25 cellular contexts compared by ENCODE assay signal in the genomic region with DNA sequence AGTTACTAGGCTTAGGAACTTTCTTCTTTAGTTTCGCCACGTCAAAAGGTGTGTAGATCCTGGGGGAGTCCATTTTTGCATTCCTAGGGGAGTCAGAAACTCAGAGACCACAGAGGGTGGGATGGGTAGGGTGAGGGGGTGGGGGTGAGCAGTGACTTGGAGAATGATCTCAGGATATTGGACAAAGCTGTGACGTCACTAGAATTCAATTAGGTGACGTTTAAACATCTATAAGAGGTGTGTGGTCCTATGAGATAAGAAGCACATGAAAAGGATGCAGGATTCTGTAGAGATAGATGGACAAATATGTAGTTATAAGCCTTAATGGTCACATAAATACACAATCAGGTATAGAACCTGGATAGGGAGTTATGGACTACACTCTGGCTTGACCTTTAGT.
"Had no signal": no experiment of that assay in that cellular context is flagged by ENCODE, and none has a peak within 500 bp of the region (broad histone marks: within the 10 kb centered on the region; RNA-seq: fewer than 3 reads in every experiment).

No MANE protein-coding gene starts in this region.

- H3K27me3 ChIP-seq: colonic mucosa, foreskin keratinocyte, gastrocnemius medialis had no signal

- H3K9me3 ChIP-seq: colonic mucosa, esophagus muscularis mucosa, gastrocnemius medialis, gastroesophageal sphincter had no signal

- H3K27ac Mint-ChIP-seq: dendritic cell treated with granulocyte-macrophage colony-stimulating factor and Interleukin-4, amounts not matched to agents 40 ng/mL and 50 ng/mL, for 4 days; effector memory CD8-positive, alpha-beta T cell had no signal

- ATAC-seq: effector memory CD8-positive, alpha-beta T cell; esophagus mucosa; foreskin keratinocyte; gastrocnemius medialis; gastroesophageal sphincter; heart left ventricle; heart right ventricle had no signal

- H3K4me3 ChIP-seq: colonic mucosa, coronary artery, dorsolateral prefrontal cortex, esophagus muscularis mucosa, esophagus squamous epithelium, gastrocnemius medialis, gastroesophageal sphincter, heart left ventricle, heart right ventricle had no signal

- H3K36me3 ChIP-seq: colonic mucosa, esophagus muscularis mucosa, esophagus squamous epithelium, gastrocnemius medialis, gastroesophageal sphincter, heart left ventricle, heart right ventricle had no signal

- DNase-seq: colonic mucosa; cortex of kidney; dermis blood vessel endothelial cell; dorsolateral prefrontal cortex; effector CD4-positive, alpha-beta T cell; effector CD8-positive, alpha-beta T cell; effector memory CD4-positive, alpha-beta T cell; effector memory CD8-positive, alpha-beta T cell; erythroblast; esophagus squamous epithelium; foreskin fibroblast; foreskin keratinocyte; foreskin melanocyte; gastrocnemius medialis; glutamatergic neuron; heart left ventricle; heart right ventricle had no signal

- H3K4me1 ChIP-seq: colonic mucosa had no signal

- H3K27ac ChIP-seq: colonic mucosa, coronary artery, dorsolateral prefrontal cortex, epithelial cell of prostate, esophagus muscularis mucosa, esophagus squamous epithelium, foreskin keratinocyte, gastrocnemius medialis, gastroesophageal sphincter, heart left ventricle, heart right ventricle had no signal

- H3K9me3 Mint-ChIP-seq: dendritic cell treated with granulocyte-macrophage colony-stimulating factor and Interleukin-4, amounts not matched to agents 40 ng/mL and 50 ng/mL, for 4 days; effector memory CD8-positive, alpha-beta T cell had no signal

- H3K4me3 Mint-ChIP-seq: dendritic cell treated with granulocyte-macrophage colony-stimulating factor and Interleukin-4, amounts not matched to agents 40 ng/mL and 50 ng/mL, for 4 days; effector memory CD8-positive, alpha-beta T cell had no signal

- FAIRE-seq: endometrium, endothelial cell of umbilical vein had no signal
